Comparison of ENCODE assay signal across 29 cellular contexts in genomic region chr2:127911737-127912136, GRCh38.
"Had no signal": no experiment of that assay in that cellular context is flagged by ENCODE, and none has a peak within 500 bp of the region (broad histone marks: within the 10 kb centered on the region; RNA-seq: fewer than 3 reads in every experiment).

No MANE protein-coding gene starts in this region.

- H3K4me1 ChIP-seq: stomach, suprapubic skin, thyroid gland, tibial artery, tibial nerve, transverse colon, upper lobe of left lung, upper lobe of right lung, uterus, vagina had no signal

- H3K9me3 Mint-ChIP-seq: stimulated activated effector memory CD8-positive, alpha-beta T cell treated with anti-CD3 and anti-CD28 coated beads, Interleukin-12 subunit alpha, Interleukin-12 subunit beta, amount 100 ng/mL, for 72 hours; stimulated activated memory B cell treated with anti-CD40 and anti-IgM and Interleukin-4, amounts not matched to agents 10 μg/mL and 1 μg/mL and 100 μg/mL, for 72 hours; stimulated activated naive B cell treated with anti-CD40 and anti-IgM and Interleukin-4, amounts not matched to agents 10 μg/mL and 1 μg/mL and 100 μg/mL, for 72 hours; stimulated activated naive CD8-positive, alpha-beta T cell treated with anti-CD3 and anti-CD28 coated beads, Interleukin-15, amount 100 ng/mL, for 72 hours; stimulated activated naive CD8-positive, alpha-beta T cell treated with anti-CD3 and anti-CD28 coated beads, Interleukin-15, Interleukin-2, amounts not matched to agents 100 ng/mL and 50 ng/mL, for 24 hours; type B pancreatic cell had no signal

- H3K36me3 ChIP-seq: stomach, suprapubic skin, thoracic aorta, thyroid gland, tibial artery, tibial nerve, transverse colon, upper lobe of left lung, upper lobe of right lung, uterus, vagina had no signal

- H3K27me3 ChIP-seq: stomach, suprapubic skin, testis, thyroid gland, tibial nerve, transverse colon, upper lobe of left lung, upper lobe of right lung, uterus, vagina had no signal

- DNase-seq: stimulated activated CD4-positive, alpha-beta T cell treated with anti-CD3 and anti-CD28 coated beads, Interleukin-2, amount 100 ng/mL, for 48 hours; stimulated activated CD4-positive, alpha-beta T cell treated with anti-CD3 and anti-CD28 coated beads, Interleukin-4, amount 100 ng/mL, for 1 hour; stimulated activated CD4-positive, alpha-beta T cell treated with anti-CD3 and anti-CD28 coated beads, Interleukin-4, amount 100 ng/mL, for 24 hours; stimulated activated CD4-positive, alpha-beta T cell treated with anti-CD3 and anti-CD28 coated beads, Interleukin-4, amount 100 ng/mL, for 4 hours; stimulated activated CD8-positive, alpha-beta memory T cell treated with anti-CD3 and anti-CD28 coated beads, Interleukin-4, amount 100 ng/mL, for 48 hours; stimulated activated naive B cell treated with anti-CD40 and anti-IgM and Interleukin-4, amounts not matched to agents 10 μg/mL and 1 μg/mL and 100 μg/mL, for 72 hours; stimulated activated naive CD4-positive, alpha-beta T cell; stimulated activated naive CD4-positive, alpha-beta T cell treated with Interleukin-2 at 50 U/mL for 16 hours; stimulated activated naive CD8-positive, alpha-beta T cell treated with anti-CD3 and anti-CD28 coated beads, Interleukin-15, amount 100 ng/mL, for 72 hours; stimulated activated naive CD8-positive, alpha-beta T cell treated with anti-CD3 and anti-CD28 coated beads, Interleukin-15, Interleukin-2, amounts not matched to agents 100 U/mL and 50 U/mL, for 24 hours; stomach; substantia nigra; testis; thyroid gland; tibial artery; transverse colon; trophoblast cell; upper lobe of left lung; upper lobe of right lung; uterus had no signal

- H3K36me3 Mint-ChIP-seq: stimulated activated effector memory CD8-positive, alpha-beta T cell treated with anti-CD3 and anti-CD28 coated beads, Interleukin-12 subunit alpha, Interleukin-12 subunit beta, amount 100 ng/mL, for 72 hours; stimulated activated memory B cell treated with anti-CD40 and anti-IgM and Interleukin-4, amounts not matched to agents 10 μg/mL and 1 μg/mL and 100 μg/mL, for 72 hours; stimulated activated naive B cell treated with anti-CD40 and anti-IgM and Interleukin-4, amounts not matched to agents 10 μg/mL and 1 μg/mL and 100 μg/mL, for 72 hours; type B pancreatic cell had no signal

- H3K27ac Mint-ChIP-seq: stimulated activated effector memory CD8-positive, alpha-beta T cell treated with anti-CD3 and anti-CD28 coated beads, Interleukin-12 subunit alpha, Interleukin-12 subunit beta, amount 100 ng/mL, for 72 hours; stimulated activated memory B cell treated with anti-CD40 and anti-IgM and Interleukin-4, amounts not matched to agents 10 μg/mL and 1 μg/mL and 100 μg/mL, for 72 hours; stimulated activated naive B cell treated with anti-CD40 and anti-IgM and Interleukin-4, amounts not matched to agents 10 μg/mL and 1 μg/mL and 100 μg/mL, for 72 hours; stimulated activated naive CD8-positive, alpha-beta T cell treated with anti-CD3 and anti-CD28 coated beads, Interleukin-15, amount 100 ng/mL, for 72 hours; stimulated activated naive CD8-positive, alpha-beta T cell treated with anti-CD3 and anti-CD28 coated beads, Interleukin-15, Interleukin-2, amounts not matched to agents 100 ng/mL and 50 ng/mL, for 24 hours; type B pancreatic cell had no signal

- H3K9me3 ChIP-seq: stomach, suprapubic skin, testis, thoracic aorta, thyroid gland, tibial artery, transverse colon, upper lobe of left lung, upper lobe of right lung, uterus, vagina had no signal

- H3K4me3 Mint-ChIP-seq: stimulated activated effector memory CD8-positive, alpha-beta T cell treated with anti-CD3 and anti-CD28 coated beads, Interleukin-12 subunit alpha, Interleukin-12 subunit beta, amount 100 ng/mL, for 72 hours; stimulated activated memory B cell treated with anti-CD40 and anti-IgM and Interleukin-4, amounts not matched to agents 10 μg/mL and 1 μg/mL and 100 μg/mL, for 72 hours; stimulated activated naive B cell treated with anti-CD40 and anti-IgM and Interleukin-4, amounts not matched to agents 10 μg/mL and 1 μg/mL and 100 μg/mL, for 72 hours; stimulated activated naive CD8-positive, alpha-beta T cell treated with anti-CD3 and anti-CD28 coated beads, Interleukin-15, amount 100 ng/mL, for 72 hours; stimulated activated naive CD8-positive, alpha-beta T cell treated with anti-CD3 and anti-CD28 coated beads, Interleukin-15, Interleukin-2, amounts not matched to agents 100 ng/mL and 50 ng/mL, for 24 hours; type B pancreatic cell had no signal

- H3K27me3 Mint-ChIP-seq: stimulated activated memory B cell treated with anti-CD40 and anti-IgM and Interleukin-4, amounts not matched to agents 10 μg/mL and 1 μg/mL and 100 μg/mL, for 72 hours; stimulated activated naive B cell treated with anti-CD40 and anti-IgM and Interleukin-4, amounts not matched to agents 10 μg/mL and 1 μg/mL and 100 μg/mL, for 72 hours had no signal

- H3K4me3 ChIP-seq: stomach, suprapubic skin, testis, thoracic aorta, thyroid gland, tibial artery, tibial nerve, transverse colon, upper lobe of left lung, upper lobe of right lung, uterus, vagina had no signal

- ATAC-seq: stimulated activated effector memory CD8-positive, alpha-beta T cell treated with anti-CD3 and anti-CD28 coated beads, Interleukin-12 subunit alpha, Interleukin-12 subunit beta, amount 100 ng/mL, for 72 hours; stimulated activated memory B cell treated with anti-CD40 and anti-IgM and Interleukin-4, amounts not matched to agents 10 μg/mL and 1 μg/mL and 100 μg/mL, for 72 hours; stimulated activated naive B cell treated with anti-CD40 and anti-IgM and Interleukin-4, amounts not matched to agents 10 μg/mL and 1 μg/mL and 100 μg/mL, for 72 hours; stimulated activated naive CD8-positive, alpha-beta T cell treated with anti-CD3 and anti-CD28 coated beads, Interleukin-15, amount 100 ng/mL, for 72 hours; stimulated activated naive CD8-positive, alpha-beta T cell treated with anti-CD3 and anti-CD28 coated beads, Interleukin-15, Interleukin-2, amounts not matched to agents 100 U/mL and 50 U/mL, for 24 hours; upper lobe of right lung had no signal

- H3K27ac ChIP-seq: stomach, suprapubic skin, testis, thoracic aorta, thyroid gland, tibial artery, tibial nerve, transverse colon, upper lobe of left lung, upper lobe of right lung, uterus, vagina had no signal

- FAIRE-seq: urothelium cell line had no signal

- H3K4me1 Mint-ChIP-seq: stimulated activated effector memory CD8-positive, alpha-beta T cell treated with anti-CD3 and anti-CD28 coated beads, Interleukin-12 subunit alpha, Interleukin-12 subunit beta, amount 100 ng/mL, for 72 hours; stimulated activated memory B cell treated with anti-CD40 and anti-IgM and Interleukin-4, amounts not matched to agents 10 μg/mL and 1 μg/mL and 100 μg/mL, for 72 hours; stimulated activated naive B cell treated with anti-CD40 and anti-IgM and Interleukin-4, amounts not matched to agents 10 μg/mL and 1 μg/mL and 100 μg/mL, for 72 hours; stimulated activated naive CD8-positive, alpha-beta T cell treated with anti-CD3 and anti-CD28 coated beads, Interleukin-15, amount 100 ng/mL, for 72 hours had no signal
